Comparison of ENCODE assay signal across 8 cellular contexts in genomic region chr19:18194208-18194530, GRCh38. TPM values are rescaled to one million over a fixed set of nuclear protein-coding genes. Genes with fewer than 3 reads are reported as not detected.
DNase-seq lines count a peak whose midpoint lies in the region; ATAC-seq, FAIRE-seq and TF ChIP-seq lines count a peak whose summit lies in the region.

No MANE protein-coding gene starts in this region.

- no peaks in the 10 kb centered on the region for H3K9me3 Mint-ChIP-seq in activated naive CD4-positive, alpha-beta T cell treated with anti-CD3 and anti-CD28 coated beads, Interleukin-2, amount 10 ng/mL, durations not matched to agents 7 days and 5 days
- no peaks in the 10 kb centered on the region for H3K9me3 Mint-ChIP-seq in activated naive CD8-positive, alpha-beta T cell treated with anti-CD3 and anti-CD28 coated beads, Interleukin-2, amount 10 ng/mL, durations not matched to agents 7 days and 5 days
- H3K9me3 Mint-ChIP-seq in type B pancreatic cell: no peaks in the 10 kb centered on the region

- peak overlapping the region in 1 of 2 donors; percentile 11 for H3K27ac ChIP-seq in small intestine (ENCODE audit: low read depth in 1 of 2, low read length in 1 of 2)

- no peak for DNase-seq in activated naive CD4-positive, alpha-beta T cell treated with anti-CD3 and anti-CD28 coated beads, Interleukin-2, amount 10 ng/mL, durations not matched to agents 7 days and 5 days
- DNase-seq in activated naive CD4-positive, alpha-beta T cell treated with Interleukin-2 at 50 U/mL for 16 hours: no peak
- DNase-seq in activated naive CD8-positive, alpha-beta T cell treated with anti-CD3 and anti-CD28 coated beads, Interleukin-2, amount 10 ng/mL, durations not matched to agents 7 days and 5 days: no peak
- no peak for DNase-seq in kidney epithelial cell (ENCODE audit: low read depth)
- no peak for DNase-seq in type B pancreatic cell (ENCODE audit: extremely low spot score, unreplicated experiment)
- DNase-seq in cerebellum (ENCODE audit: low spot score): no peak
- DNase-seq in small intestine: no peak

- no peak for ATAC-seq in activated naive CD8-positive, alpha-beta T cell treated with anti-CD3 and anti-CD28 coated beads, Interleukin-2, amount 10 ng/mL, durations not matched to agents 7 days and 5 days (ENCODE audit: low read depth)
- ATAC-seq in GM21528 (IDR thresholded peaks at IDR 0.05; ENCODE audit: low FRiP score, unreplicated experiment): no peak

- CTCF ChIA-PET in activated naive CD4-positive, alpha-beta T cell treated with anti-CD3 and anti-CD28 coated beads, Interleukin-2, amount 10 ng/mL, durations not matched to agents 7 days and 5 days (lab: Charles Lee): interaction anchor here (0.9 kb wide), 1 partner anchor 26 kb away, joined by 3 read pairs; no protein-coding TSS in a partner anchor

- H3K27ac Mint-ChIP-seq in activated naive CD4-positive, alpha-beta T cell treated with anti-CD3 and anti-CD28 coated beads, Interleukin-2, amount 10 ng/mL, durations not matched to agents 7 days and 5 days: peak overlapping the region; percentile 95
- peak overlapping the region; percentile 88 for H3K27ac Mint-ChIP-seq in activated naive CD8-positive, alpha-beta T cell treated with anti-CD3 and anti-CD28 coated beads, Interleukin-2, amount 10 ng/mL, durations not matched to agents 7 days and 5 days
- peak overlapping the region; percentile 72 for H3K27ac Mint-ChIP-seq in type B pancreatic cell

- no peak for FAIRE-seq in small intestine (lab: Jason Lieb, UNC)

- no peaks in the 10 kb centered on the region for H3K9me3 ChIP-seq in small intestine (ENCODE audit: control insufficient read depth, low read depth)

- H3K4me1 ChIP-seq in small intestine (ENCODE audit: control insufficient read depth in 2 of 2, insufficient read depth in 1 of 2, low read depth in 1 of 2, low read length in 1 of 2): peaks cover 3 to 9% of the 10 kb centered on the region in 2 donors

- H3K36me3 ChIP-seq in kidney epithelial cell (ENCODE audit: control insufficient read depth, insufficient read depth, low read length): no peaks in the 10 kb centered on the region
- H3K36me3 ChIP-seq in small intestine (ENCODE audit: control insufficient read depth in 2 of 2, insufficient read depth in 2 of 2, low read length in 2 of 2): peaks cover 0 to 8% of the 10 kb centered on the region in 2 donors

- H3K36me3 Mint-ChIP-seq in activated naive CD4-positive, alpha-beta T cell treated with anti-CD3 and anti-CD28 coated beads, Interleukin-2, amount 10 ng/mL, durations not matched to agents 7 days and 5 days: peaks cover 13% of the 10 kb centered on the region
- H3K36me3 Mint-ChIP-seq in activated naive CD8-positive, alpha-beta T cell treated with anti-CD3 and anti-CD28 coated beads, Interleukin-2, amount 10 ng/mL, durations not matched to agents 7 days and 5 days: peaks cover 4% of the 10 kb centered on the region
- peaks cover 8% of the 10 kb centered on the region for H3K36me3 Mint-ChIP-seq in type B pancreatic cell

- H3K27me3 Mint-ChIP-seq in activated naive CD4-positive, alpha-beta T cell treated with anti-CD3 and anti-CD28 coated beads, Interleukin-2, amount 10 ng/mL, durations not matched to agents 7 days and 5 days: no peaks in the 10 kb centered on the region
- no peaks in the 10 kb centered on the region for H3K27me3 Mint-ChIP-seq in activated naive CD8-positive, alpha-beta T cell treated with anti-CD3 and anti-CD28 coated beads, Interleukin-2, amount 10 ng/mL, durations not matched to agents 7 days and 5 days
- H3K27me3 Mint-ChIP-seq in type B pancreatic cell: no peaks in the 10 kb centered on the region

- H3K27me3 ChIP-seq in kidney epithelial cell (ENCODE audit: control insufficient read depth, insufficient read depth, low read length) (no peaks in the 10 kb centered on the region), small intestine (ENCODE audit: control insufficient read depth in 2 of 2, insufficient read depth in 2 of 2, low read length in 2 of 2) (no peaks in the 10 kb centered on the region)

- peaks cover 28% of the 10 kb centered on the region for H3K4me1 Mint-ChIP-seq in activated naive CD4-positive, alpha-beta T cell treated with anti-CD3 and anti-CD28 coated beads, Interleukin-2, amount 10 ng/mL, durations not matched to agents 7 days and 5 days
- peaks cover 15% of the 10 kb centered on the region for H3K4me1 Mint-ChIP-seq in activated naive CD8-positive, alpha-beta T cell treated with anti-CD3 and anti-CD28 coated beads, Interleukin-2, amount 10 ng/mL, durations not matched to agents 7 days and 5 days
- peaks cover 12% of the 10 kb centered on the region for H3K4me1 Mint-ChIP-seq in type B pancreatic cell (ENCODE audit: unreplicated experiment)

- peak overlapping the region; percentile 79 for H3K4me3 Mint-ChIP-seq in activated naive CD4-positive, alpha-beta T cell treated with anti-CD3 and anti-CD28 coated beads, Interleukin-2, amount 10 ng/mL, durations not matched to agents 7 days and 5 days
- peak overlapping the region; percentile 89 for H3K4me3 Mint-ChIP-seq in activated naive CD8-positive, alpha-beta T cell treated with anti-CD3 and anti-CD28 coated beads, Interleukin-2, amount 10 ng/mL, durations not matched to agents 7 days and 5 days
- peak overlapping the region; percentile 93 for H3K4me3 Mint-ChIP-seq in type B pancreatic cell

- POLR2A ChIA-PET in activated naive CD8-positive, alpha-beta T cell treated with anti-CD3 and anti-CD28 coated beads, Interleukin-2, amount 10 ng/mL, durations not matched to agents 7 days and 5 days (lab: Charles Lee): interaction anchor here (0.5 to 2.7 kb wide), 6 partner anchors 10 to 129 kb away, joined by 3 to 15 read pairs (median 3); partner anchors contain the start of genes LSM4 and RAB3A

- TF ChIP-seq CTCF in kidney epithelial cell (IDR thresholded peaks at IDR 0.05; ENCODE audit: insufficient read depth, low read length, poor library complexity, severe bottlenecking) (no peak), type B pancreatic cell (conservative IDR thresholded peaks at IDR 0.05) (no peak)

- H3K4me3 ChIP-seq in kidney epithelial cell (ENCODE audit: low read depth, low read length) (peak overlapping the region; percentile 92), small intestine (ENCODE audit: low read depth in 1 of 2, low read length in 2 of 2) (peak overlapping the region in 1 of 2 donors; percentile 77)

- 50 to 71% (median 71%) methylated on average over 8 of the region's 8 CpGs for WGBS in small intestine, 3 donors

RNA-seq across cellular contexts. Expression of gene MPV17L2, which starts 1.2 kb away (rescaled TPM):
- 1 to 10 TPM; 5.8 to 6.5 TPM for total RNA-seq in activated naive CD8-positive, alpha-beta T cell treated with anti-CD3 and anti-CD28 coated beads, Interleukin-2, amount 10 ng/mL, durations not matched to agents 7 days and 5 days
- total RNA-seq in kidney epithelial cell (70.6 and 71.8 TPM in 2 replicates), type B pancreatic cell (ENCODE audit: low replicate concordance) (10.2 and 11.6 TPM in 2 replicates), cerebellum (2.5 TPM)
- polyA plus RNA-seq in small intestine: 10 to 100 TPM; 12.5 to 25.9 (median 21.9) TPM

RNA-seq across cellular contexts. Expression of gene RAB3A, which starts 9.7 kb away (rescaled TPM):
- total RNA-seq in activated naive CD8-positive, alpha-beta T cell treated with anti-CD3 and anti-CD28 coated beads, Interleukin-2, amount 10 ng/mL, durations not matched to agents 7 days and 5 days: 1 to 10 TPM; 3.0 to 6.1 TPM
- 0.07 and 0.38 TPM in 2 replicates for total RNA-seq in kidney epithelial cell
- 6.7 and 8.7 TPM in 2 replicates for total RNA-seq in type B pancreatic cell (ENCODE audit: low replicate concordance)
- total RNA-seq in cerebellum: 35.7 TPM
- 1 to 10 TPM in 2 of 3 donors, under 1 TPM in 1; 0.81 to 6.0 (median 2.0) TPM for polyA plus RNA-seq in small intestine

RNA-seq across cellular contexts. Expression of gene IFI30, which starts 20.6 kb away (rescaled TPM):
- total RNA-seq in activated naive CD8-positive, alpha-beta T cell treated with anti-CD3 and anti-CD28 coated beads, Interleukin-2, amount 10 ng/mL, durations not matched to agents 7 days and 5 days: 10 to 100 TPM; 78.8 to 80.8 TPM
- total RNA-seq in kidney epithelial cell (9.2 and 14.1 TPM in 2 replicates), type B pancreatic cell (ENCODE audit: low replicate concordance) (20.2 and 22.8 TPM in 2 replicates), cerebellum (0.54 TPM)
- polyA plus RNA-seq in small intestine: 100 to 1,000 TPM in 1 of 3 donors, 10 to 100 TPM in 2; 51.9 to 178 (median 91.6) TPM

RNA-seq across cellular contexts. Expression of gene PDE4C, which starts 32.1 kb away (rescaled TPM):
- total RNA-seq in activated naive CD8-positive, alpha-beta T cell treated with anti-CD3 and anti-CD28 coated beads, Interleukin-2, amount 10 ng/mL, durations not matched to agents 7 days and 5 days: under 1 TPM in 1 of 2 experiments, not detected in 1; 0.65 TPM
- total RNA-seq in kidney epithelial cell (0.34 and 0.42 TPM in 2 replicates), type B pancreatic cell (ENCODE audit: low replicate concordance) (0.33 and 0.89 TPM in 2 replicates), cerebellum (1.4 TPM)
- polyA plus RNA-seq in small intestine: 1 to 10 TPM in 1 of 3 donors, not detected in 2; 1.1 TPM

RNA-seq across cellular contexts. Expression of gene PIK3R2, which starts 41.2 kb away (rescaled TPM):
- total RNA-seq in activated naive CD8-positive, alpha-beta T cell treated with anti-CD3 and anti-CD28 coated beads, Interleukin-2, amount 10 ng/mL, durations not matched to agents 7 days and 5 days: 10 to 100 TPM; 11.4 to 12.9 TPM
- total RNA-seq in kidney epithelial cell: 41.4 and 42.4 TPM in 2 replicates
- total RNA-seq in type B pancreatic cell (ENCODE audit: low replicate concordance): 41.4 and 47.0 TPM in 2 replicates
- total RNA-seq in cerebellum: 21.2 TPM
- 10 to 100 TPM in 1 of 3 donors, 1 to 10 TPM in 2; 1.6 to 14.2 (median 2.0) TPM for polyA plus RNA-seq in small intestine
